ENCODE assay signal across 17 cellular contexts in genomic region chr2:134244091-134244490, GRCh38. TPM values are rescaled to one million over a fixed set of nuclear protein-coding genes. Genes with fewer than 3 reads are reported as not detected.
DNase-seq lines count a peak whose midpoint lies in the region; FAIRE-seq and TF ChIP-seq lines count a peak whose summit lies in the region.
"Had no signal": no experiment of that assay in that cellular context is flagged by ENCODE, and none has a peak within 500 bp of the region (broad histone marks: within the 10 kb centered on the region; RNA-seq: fewer than 3 reads in every experiment).

No MANE protein-coding gene starts in this region.

- BruUV-seq in Caco-2 (replicated peaks; lab: Mats Ljungman, UMichigan), result no TSS peak

- H3K56ac ChIP-seq in mesendoderm (ENCODE audit: low read length), result no peak overlapping the region

- no peak overlapping the region for H2AK5ac ChIP-seq in mesendoderm (ENCODE audit: low read length)

- FAIRE-seq in GM19239 (lab: Jason Lieb, UNC), result peak; percentile 35
- FAIRE-seq: RCC 7860 had no signal

- H3K36me3 ChIP-seq in SK-N-SH (replicated peaks in 1 of 2; ENCODE audit: control insufficient read depth in 1 of 2, insufficient read depth in 2 of 2, low read length in 1 of 2) (no peaks in the 10 kb centered on the region), mesendoderm (ENCODE audit: control insufficient read depth, insufficient read depth, low read length) (no peaks in the 10 kb centered on the region), Caco-2 (ENCODE audit: control insufficient read depth, insufficient read depth, low read length) (no peaks in the 10 kb centered on the region; the same call in 1 of the 2 replicates)

- H2AFZ ChIP-seq in SK-N-SH (ENCODE audit: low read depth), result no peak overlapping the region

- POLR2A ChIA-PET in SK-N-SH (lab: Yijun Ruan, JAX), result interaction anchor here (2.1 kb wide), 1 partner anchor 168 kb away, joined by 6 read pairs; no protein-coding TSS in a partner anchor
- POLR2A ChIA-PET in Caco-2 (lab: Charles Lee), result no interaction called here

- no peaks in the 10 kb centered on the region for H3K36me3 Mint-ChIP-seq in Caco-2 (ENCODE audit: insufficient read depth, unreplicated experiment)

- no peak overlapping the region for H3K4ac ChIP-seq in mesendoderm (ENCODE audit: low read depth, low read length)

- H3K79me1 ChIP-seq in mesendoderm (ENCODE audit: low read length), result peaks cover 19% of the 10 kb centered on the region

- H3K27me3 ChIP-seq in SK-N-SH (ENCODE audit: insufficient read depth), result no peaks in the 10 kb centered on the region
- H3K27me3 ChIP-seq in mesendoderm (ENCODE audit: insufficient read depth, low read length, poor library complexity), result no peaks in the 10 kb centered on the region
- H3K27me3 ChIP-seq in Caco-2 (replicated peaks; ENCODE audit: control insufficient read depth, insufficient read depth, low read length), result no peaks in the 10 kb centered on the region

- H3F3A ChIP-seq in SK-N-SH (replicated peaks; ENCODE audit: insufficient read depth), result no peaks in the 10 kb centered on the region

- peak; percentile 37 for DNase-seq in DMS79 treated with DMSO at 0.1 percent for 48 hours (lab: John Stamatoyannopoulos, UW)
- no peak for DNase-seq in DMS79 (lab: John Stamatoyannopoulos, UW)
- DNase-seq in GM19239 (ENCODE audit: insufficient read length, low spot score), result no peak
- DNase-seq in SK-N-SH, result no peak
- DNase-seq in fibroblast of villous mesenchyme (ENCODE audit: low read depth), result peak; percentile 55
- no peak for DNase-seq in mesendoderm
- DNase-seq in stimulated activated CD8-positive, alpha-beta memory T cell treated with anti-CD3 and anti-CD28 coated beads, Interleukin-4, amount 100 ng/mL, for 48 hours, result no peak
- no peak for DNase-seq in Caco-2
- DNase-seq: 8988T; activated naive CD4-positive, alpha-beta T cell; effector CD4-positive, alpha-beta T cell; Kasumi-1; NCI-H1436 treated with DMSO at 0.1 percent for 48 hours; NCI-H526 treated with DMSO at 0.1 percent for 48 hours; posterior cingulate gyrus had no signal

- TF ChIP-seq CTCF in SK-N-SH (IDR thresholded peaks at IDR 0.05) (no peak), fibroblast of villous mesenchyme (IDR thresholded peaks at IDR 0.05; ENCODE audit: insufficient read depth, low read depth, low read length) (no peak), Caco-2 (IDR thresholded peaks at IDR 0.05; ENCODE audit: insufficient read depth in 1 of 2, low read depth in 1 of 2, low read length in 1 of 2, severe bottlenecking in 1 of 2, unreplicated experiment in 1 of 2) (no peak)

- H4K8ac ChIP-seq in mesendoderm (ENCODE audit: low read depth, low read length), result no peak overlapping the region

- H4K20me1 ChIP-seq in SK-N-SH (ENCODE audit: insufficient read depth), result no peaks in the 10 kb centered on the region

- H3K4me2 ChIP-seq in SK-N-SH (no peak overlapping the region; the same call in 1 of the 2 replicates), mesendoderm (ENCODE audit: low read length) (no peak overlapping the region)
- H3K4me2 ChIP-seq: smooth muscle cell had no signal

- H3K27ac Mint-ChIP-seq in Caco-2 (ENCODE audit: unreplicated experiment), result no peak overlapping the region

- H3K79me2 ChIP-seq in SK-N-SH (ENCODE audit: insufficient read depth) (no peaks in the 10 kb centered on the region), mesendoderm (ENCODE audit: control insufficient read depth, insufficient read depth, low read length) (peaks cover 7% of the 10 kb centered on the region)

- 28% methylated on average over 2 of the region's 2 CpGs for WGBS in SK-N-SH (ENCODE audit: low lambda C conversion rate)
- no CpG with 5 or more reads among the region's 2 CpGs for WGBS in mesendoderm (ENCODE audit: extremely low coverage, insufficient coverage, low lambda C conversion rate)

- H3K9ac ChIP-seq in SK-N-SH, result no peak overlapping the region
- H3K9ac ChIP-seq in mesendoderm (ENCODE audit: low read length), result no peak overlapping the region

- no peak overlapping the region for H3K18ac ChIP-seq in mesendoderm (ENCODE audit: low read length)

- H2BK15ac ChIP-seq in mesendoderm (replicated peaks; ENCODE audit: low read depth), result no peak overlapping the region

- CTCF ChIA-PET in SK-N-SH (lab: Yijun Ruan, JAX) (interaction anchor here (0.9 to 8.7 kb wide), 22 partner anchors 9 to 359 kb away, joined by 3 to 130 read pairs (median 6); partner anchors contain the start of gene MGAT5), Caco-2 (lab: Charles Lee) (interaction anchor here (1.5 to 2.8 kb wide), 3 partner anchors 125 to 126 kb away, joined by 7 to 22 read pairs (median 8); no protein-coding TSS in a partner anchor)

- peaks cover 7% of the 10 kb centered on the region for H3K4me1 Mint-ChIP-seq in Caco-2 (ENCODE audit: low read depth, unreplicated experiment)

- no peak overlapping the region for H2BK120ac ChIP-seq in mesendoderm (ENCODE audit: low read depth, low read length)

- H3K27ac ChIP-seq in SK-N-SH (ENCODE audit: low read depth in 2 of 2, low read length in 1 of 2) (peak overlapping the region in 1 of 2 experiments; percentile 82; a peak in 2 of 4 replicates), mesendoderm (ENCODE audit: low read depth, low read length) (no peak overlapping the region)

- no peak overlapping the region for H3K23ac ChIP-seq in mesendoderm (ENCODE audit: low read length)

- H3K4me1 ChIP-seq in SK-N-SH (ENCODE audit: control insufficient read depth in 1 of 2, insufficient read depth in 2 of 2, low read depth in 1 of 2, low read length in 1 of 2) (peaks cover 6 to 36% of the 10 kb centered on the region in 2 experiments; a peak in 3 of 4 replicates), mesendoderm (ENCODE audit: control insufficient read depth, low read depth, low read length) (peaks cover 8% of the 10 kb centered on the region), Caco-2 (no peaks in the 10 kb centered on the region)

- intact Hi-C loops in Caco-2 (cut with micrococcal nuclease; ENCODE audit: unreplicated experiment), result no loop called here

- H4K5ac ChIP-seq in mesendoderm (ENCODE audit: low read length), result no peak overlapping the region

- TF ChIP-seq RAD21 in SK-N-SH (IDR thresholded peaks at IDR 0.05; ENCODE audit: low read length), result no peak

- H3K4me3 ChIP-seq in SK-N-SH (ENCODE audit: low read depth in 2 of 2, low read length in 1 of 2), result no peak overlapping the region
- no peak overlapping the region for H3K4me3 ChIP-seq in fibroblast of villous mesenchyme (ENCODE audit: low read depth, low read length)
- H3K4me3 ChIP-seq in mesendoderm (ENCODE audit: low read length), result no peak overlapping the region
- no peak overlapping the region for H3K4me3 ChIP-seq in Caco-2 (ENCODE audit: low read depth, low read length)
- H3K4me3 ChIP-seq: smooth muscle cell had no signal

- H3K27me3 Mint-ChIP-seq in Caco-2 (ENCODE audit: insufficient read depth, unreplicated experiment), result no peaks in the 10 kb centered on the region

- H3K9me2 ChIP-seq in SK-N-SH, result no peaks in the 10 kb centered on the region

- H3K9me3 Mint-ChIP-seq in Caco-2 (ENCODE audit: unreplicated experiment), result no peaks in the 10 kb centered on the region

- no peak overlapping the region for H3K4me3 Mint-ChIP-seq in Caco-2 (ENCODE audit: unreplicated experiment)

- no peak overlapping the region for H2BK5ac ChIP-seq in mesendoderm (ENCODE audit: low read length)

- no peak for TF ChIP-seq EP300 in SK-N-SH (IDR thresholded peaks at IDR 0.05; ENCODE audit: borderline replicate concordance in 1 of 2, low read depth in 1 of 2, low read length in 1 of 2)

- no peaks in the 10 kb centered on the region for H3K9me3 ChIP-seq in SK-N-SH
- H3K9me3 ChIP-seq in Caco-2, result no peaks in the 10 kb centered on the region

TF ChIP-seq in SK-N-SH, 30 proteins besides CTCF, POLR2A, EP300 and RAD21:
- TF ChIP-seq NFIC (IDR thresholded peaks at IDR 0.05; ENCODE audit: borderline replicate concordance), result peak; percentile 47; the same call in 1 of the 2 replicates
- TF ChIP-seq IRF3 (IDR thresholded peaks at IDR 0.05; ENCODE audit: low read depth, low read length), result no peak
- peak; percentile 20; the same call in 1 of the 2 replicates for TF ChIP-seq PBX3 (IDR thresholded peaks at IDR 0.05)
- TF ChIP-seq TCF12 (IDR thresholded peaks at IDR 0.05), result peak; percentile 32; the same call in 1 of the 2 replicates
- no peak for TF ChIP-seq USF1 (IDR thresholded peaks at IDR 0.05; ENCODE audit: borderline replicate concordance, low read depth)
- TF ChIP-seq SIN3A (IDR thresholded peaks at IDR 0.05; ENCODE audit: borderline replicate concordance, low read depth, low read length), result no peak

RNA-seq across cellular contexts. Expression of gene MGAT5, which starts 9.8 kb away (rescaled TPM):
- polyA plus RNA-seq in SK-N-SH (2012; rRNA removed), result 18.2 and 20.6 TPM in 2 replicates
- 18.2 and 21.6 TPM in 2 replicates for polyA plus RNA-seq in SK-N-SH (2012; cell fraction: cytosol; rRNA removed)
- 10.5 and 14.6 TPM in 2 replicates for polyA plus RNA-seq in SK-N-SH (2012; cell fraction: nucleus; rRNA removed)
- 64.7 and 109 TPM in 2 replicates for total RNA-seq in fibroblast of villous mesenchyme
- 18.2 TPM for polyA plus RNA-seq in mesendoderm (2013, experiment 1 of 2)
- polyA plus RNA-seq in mesendoderm (2013, experiment 2 of 2), result 17.0 TPM
- 21.7 and 22.1 TPM in 2 replicates for total RNA-seq in Caco-2 (2022)

Comparison
In these comparisons a context has a peak if more than half of its experiments do, and no peak if none do; other contexts are left out.
1. DNase-seq: peak in DMS79 treated with DMSO at 0.1 percent for 48 hours (single experiment) and fibroblast of villous mesenchyme (single experiment); none in DMS79 (single experiment), GM19239 (single experiment), SK-N-SH (single experiment), mesendoderm (single experiment), stimulated activated CD8-positive, alpha-beta memory T cell treated with anti-CD3 and anti-CD28 coated beads, Interleukin-4, amount 100 ng/mL, for 48 hours (single experiment) and Caco-2 (0 of 2).